ENCODE assay signal across 8 cellular contexts in genomic region chr2:180006781-180007579, GRCh38. TPM values are rescaled to one million over a fixed set of nuclear protein-coding genes. Genes with fewer than 3 reads are reported as not detected.
A peak's percentile ranks its signal among the peaks of the same experiment; 100 is the strongest.
DNase-seq lines count a peak whose midpoint lies in the region; ATAC-seq and TF ChIP-seq lines count a peak whose summit lies in the region.

Gene CWC22 (minus strand): TSS chr2:180007297. CDS start chr2:179993341, 13,956 bp downstream.

- H3K27ac Mint-ChIP-seq in IgD-negative memory B cell = peak within 1 kb of the TSS; percentile 96 to 100 (median 100)

- H3K9me3 Mint-ChIP-seq in IgD-negative memory B cell = no peaks in the 10 kb centered on the region

- no peaks in the 10 kb centered on the region for H3K27me3 ChIP-seq in mononuclear cell (ENCODE audit: insufficient read depth, low read length)

- H3K4me3 ChIP-seq in epithelial cell of esophagus (ENCODE audit: low read length) = peak within 1 kb of the TSS; percentile 94
- H3K4me3 ChIP-seq in mononuclear cell (ENCODE audit: low read length) = peak within 1 kb of the TSS; percentile 87

- no peaks in the 10 kb centered on the region for H3K9me3 ChIP-seq in mononuclear cell (ENCODE audit: low read depth, low read length)

- H3K36me3 Mint-ChIP-seq in IgD-negative memory B cell = no peaks in the 10 kb centered on the region

- ATAC-seq in GM21529 (IDR thresholded peaks at IDR 0.05; ENCODE audit: unreplicated experiment) = peak; percentile 98

- no peak for TF ChIP-seq CTCF in epithelial cell of esophagus (IDR thresholded peaks at IDR 0.05; ENCODE audit: insufficient read depth, low read depth, low read length, missing control alignments)

- H3K4me1 Mint-ChIP-seq in IgD-negative memory B cell = peaks cover 12 to 37% (median 27%) of the 10 kb centered on the region in 3 donors

- H3K4me1 ChIP-seq in mononuclear cell (ENCODE audit: insufficient read depth, low read length) = peaks cover 35% of the 10 kb centered on the region

- H3K4me3 Mint-ChIP-seq in IgD-negative memory B cell = peak within 1 kb of the TSS; percentile 91 to 99 (median 96)

- no peaks in the 10 kb centered on the region for H3K27me3 Mint-ChIP-seq in IgD-negative memory B cell

- DNase-seq in DMS 273 treated with DMSO at 0.1 percent for 48 hours (lab: John Stamatoyannopoulos, UW) (peak; percentile 92), OCI-M2 (lab: John Stamatoyannopoulos, UW; ENCODE audit: unreplicated experiment) (peak; percentile 76), activated T-cell treated with anti-CD3 and anti-CD28 coated beads for 4 hours (peak; percentile 82), epithelial cell of esophagus (ENCODE audit: low read depth) (peak; percentile 92)
- peak; percentile 63 to 70 for DNase-seq in stimulated activated CD8-positive, alpha-beta memory T cell treated with anti-CD3 and anti-CD28 coated beads, Interleukin-4, amount 100 ng/mL, for 1 hour (ENCODE audit: low read depth in 2 of 2, low spot score in 1 of 2)

RNA-seq across cellular contexts. Expression of gene CWC22, which starts in this region (rescaled TPM):
- 25.8 TPM for polyA plus RNA-seq in IgD-negative memory B cell
- total RNA-seq in mononuclear cell = 12.7 TPM

Comparison
In these comparisons a context has a peak if more than half of its experiments do, and no peak if none do; other contexts are left out.
1. Peak in every context shown above with its lines: DNase-seq, ATAC-seq and H3K4me3 ChIP-seq.